1 cellular context compared by ENCODE assay signal in genomic region chr5:177477701-177478477, GRCh38.
TF ChIP-seq lines count a peak whose summit lies in the region.

No MANE protein-coding gene starts in this region.

TF ChIP-seq in HepG2, 621 proteins besides CTCF, POLR2A, EP300 and RAD21 (continued from another document):
- TF ChIP-seq ZBTB33 (CRISPR knock-in tag; IDR thresholded peaks at IDR 0.05) (0 out of 2 replicates have a peak, but pooled peaks have one; percentile 11), RBAK (CRISPR knock-in tag; IDR thresholded peaks at IDR 0.05) (no peak), ZNF329 (CRISPR knock-in tag; IDR thresholded peaks at IDR 0.05; ENCODE audit: low read depth) (0 out of 2 replicates have a peak, but pooled peaks have one; percentile 3), MED8 (CRISPR knock-in tag; IDR thresholded peaks at IDR 0.05; ENCODE audit: insufficient replicate concordance) (no peak)
